1 cellular context compared by ENCODE assay signal in genomic region chr20:62837790-62838458, GRCh38.
TF ChIP-seq lines count a peak whose summit lies in the region.

No MANE protein-coding gene starts in this region.

TF ChIP-seq in HEK293, 187 proteins besides CTCF, POLR2A, EP300 and RAD21 (continued from another document):
- no peak for TF ChIP-seq ZNF174 (tag by site-specific recombination; IDR thresholded peaks at IDR 0.05)
- TF ChIP-seq ZNF335 (tag by site-specific recombination; conservative IDR thresholded peaks at IDR 0.05): peak; percentile 50
- TF ChIP-seq PRDM10 (tag by site-specific recombination; IDR thresholded peaks at IDR 0.05): peak; percentile 79
- TF ChIP-seq ZNF596 (tag by site-specific recombination; IDR thresholded peaks at IDR 0.05): no peak
- peak; percentile 36; the same call in 1 of the 2 replicates for TF ChIP-seq SP2 (tag by site-specific recombination; IDR thresholded peaks at IDR 0.05)
- TF ChIP-seq ZBTB17 (tag by site-specific recombination; IDR thresholded peaks at IDR 0.05): peak; percentile 35; the same call in 1 of the 2 replicates
- peak; percentile 98 for TF ChIP-seq ZNF341 (tag by site-specific recombination; IDR thresholded peaks at IDR 0.05; ENCODE audit: low read depth)
- peak; percentile 74 for TF ChIP-seq ZBTB48 (tag by site-specific recombination; IDR thresholded peaks at IDR 0.05)
- no peak for TF ChIP-seq YY1 (tag by site-specific recombination; IDR thresholded peaks at IDR 0.05)
- TF ChIP-seq ZNF837 (tag by site-specific recombination; IDR thresholded peaks at IDR 0.05): no peak
- peak; percentile 68; the same call in 1 of the 2 replicates for TF ChIP-seq KLF1 (tag by site-specific recombination; IDR thresholded peaks at IDR 0.05)
- no peak for TF ChIP-seq SCRT1 (tag by site-specific recombination; IDR thresholded peaks at IDR 0.05; ENCODE audit: borderline replicate concordance)
- peak; percentile 79 for TF ChIP-seq GLIS1 (tag by site-specific recombination; IDR thresholded peaks at IDR 0.05)
- peak; percentile 94 for TF ChIP-seq ZBTB8A (tag by site-specific recombination; IDR thresholded peaks at IDR 0.05)
- peak; percentile 68; the same call in 1 of the 2 replicates for TF ChIP-seq ZBTB44 (tag by site-specific recombination; IDR thresholded peaks at IDR 0.05)
- TF ChIP-seq KLF16 (tag by site-specific recombination; IDR thresholded peaks at IDR 0.05): peak; percentile 15; the same call in 1 of the 2 replicates
- TF ChIP-seq ZBTB20 (tag by site-specific recombination; IDR thresholded peaks at IDR 0.05): peak; percentile 40; the same call in 1 of the 2 replicates
- TF ChIP-seq ZBTB21 (tag by site-specific recombination; IDR thresholded peaks at IDR 0.05): 0 out of 2 replicates have a peak, but pooled peaks have one; percentile 10
TF ChIP-seq in HEK293: peak in this region for 25.
